Comparison of ENCODE assay signal across 13 cellular contexts in genomic region chr12:32454866-32455265, GRCh38. TPM values are rescaled to one million over a fixed set of nuclear protein-coding genes. Genes with fewer than 3 reads are reported as not detected.
DNase-seq lines count a peak whose midpoint lies in the region; ATAC-seq, FAIRE-seq and TF ChIP-seq lines count a peak whose summit lies in the region.
"Had no signal": no experiment of that assay in that cellular context is flagged by ENCODE, and none has a peak within 500 bp of the region (broad histone marks: within the 10 kb centered on the region; RNA-seq: fewer than 3 reads in every experiment).

No MANE protein-coding gene starts in this region.

- no peaks in the 10 kb centered on the region for H3K36me3 Mint-ChIP-seq in activated T-helper 2 cell treated with anti-CD3 and anti-CD28 coated beads, Interferon-gamma antibody, Interleukin-2, Interleukin-4, amounts not matched to agents 10 μg/mL and 5 μg/mL and 100 μg/mL, durations not matched to agents 14 hours and 24 hours and 36 hours (ENCODE audit: low read depth)
- H3K36me3 Mint-ChIP-seq: CD8-positive, alpha-beta T cell; naive thymus-derived CD8-positive, alpha-beta T cell had no signal

- H3K27me3 Mint-ChIP-seq in activated T-helper 2 cell treated with anti-CD3 and anti-CD28 coated beads, Interferon-gamma antibody, Interleukin-2, Interleukin-4, amounts not matched to agents 10 μg/mL and 5 μg/mL and 100 μg/mL, durations not matched to agents 14 hours and 24 hours and 36 hours (ENCODE audit: low read depth): peaks cover 2% of the 10 kb centered on the region

- no peak overlapping the region for H3K4me3 Mint-ChIP-seq in activated T-helper 2 cell treated with anti-CD3 and anti-CD28 coated beads, Interferon-gamma antibody, Interleukin-2, Interleukin-4, amounts not matched to agents 10 μg/mL and 5 μg/mL and 100 μg/mL, durations not matched to agents 14 hours and 24 hours and 36 hours (ENCODE audit: low read depth)

- intact Hi-C loops in left colon (cut with DNase I, micrococcal nuclease): loop anchor here in 1 of 2 donors (5.0 kb wide), 1 partner anchor 202 kb away; no protein-coding TSS in a partner anchor
- intact Hi-C loops in activated T-helper 2 cell treated with anti-CD3 and anti-CD28 coated beads, Interferon-gamma antibody, Interleukin-2, Interleukin-4, amounts not matched to agents 10 μg/mL and 5 μg/mL and 100 μg/mL, durations not matched to agents 14 hours and 24 hours and 36 hours (cut with micrococcal nuclease): loop anchor here (1.0 to 2.0 kb wide), 4 partner anchors 202 to 1568 kb away; partner anchors contain the start of genes ALG10 and YARS2

- 0 to 16% (median 3%) methylated on average over 1 of the region's 1 CpG for WGBS in small intestine, 3 donors

- H3K9me3 ChIP-seq in small intestine (ENCODE audit: control insufficient read depth, low read depth): no peaks in the 10 kb centered on the region
- H3K9me3 ChIP-seq: SJCRH30 had no signal

- H3K4me3 ChIP-seq in LNCaP clone FGC (ENCODE audit: low read depth, low read length) (no peak overlapping the region), cardiac fibroblast (replicated peaks in 1 of 2; ENCODE audit: low read depth in 2 of 2, low read length in 2 of 2) (no peak overlapping the region), small intestine (ENCODE audit: low read depth in 1 of 2, low read length in 2 of 2) (no peak overlapping the region)
- H3K4me3 ChIP-seq: skin epidermis had no signal

- peaks cover 2% of the 10 kb centered on the region for H3K4me1 Mint-ChIP-seq in activated T-helper 2 cell treated with anti-CD3 and anti-CD28 coated beads, Interferon-gamma antibody, Interleukin-2, Interleukin-4, amounts not matched to agents 10 μg/mL and 5 μg/mL and 100 μg/mL, durations not matched to agents 14 hours and 24 hours and 36 hours (ENCODE audit: low read depth)

- H3K36me3 ChIP-seq in small intestine (ENCODE audit: control insufficient read depth in 2 of 2, insufficient read depth in 2 of 2, low read length in 2 of 2): peaks cover 0 to 2% of the 10 kb centered on the region in 2 donors
- H3K36me3 ChIP-seq: SJCRH30 had no signal

- TF ChIP-seq CTCF in LNCaP clone FGC (IDR thresholded peaks at IDR 0.05; ENCODE audit: control insufficient read depth, extremely low read depth, insufficient read depth): no peak
- no peak for TF ChIP-seq CTCF in cardiac fibroblast (IDR thresholded peaks at IDR 0.05; ENCODE audit: low read depth, low read length)

- FAIRE-seq in small intestine (lab: Jason Lieb, UNC) (no peak), GM19239 (lab: Jason Lieb, UNC) (no peak)

- no peaks in the 10 kb centered on the region for H3K27me3 ChIP-seq in small intestine (ENCODE audit: control insufficient read depth in 2 of 2, insufficient read depth in 2 of 2, low read length in 2 of 2)
- H3K27me3 ChIP-seq: SJCRH30 had no signal

- H3K27ac Mint-ChIP-seq in activated T-helper 2 cell treated with anti-CD3 and anti-CD28 coated beads, Interferon-gamma antibody, Interleukin-2, Interleukin-4, amounts not matched to agents 10 μg/mL and 5 μg/mL and 100 μg/mL, durations not matched to agents 14 hours and 24 hours and 36 hours: no peak overlapping the region
- H3K27ac Mint-ChIP-seq: CD8-positive, alpha-beta T cell; naive thymus-derived CD8-positive, alpha-beta T cell had no signal

- ATAC-seq in left colon: peak; percentile 63
- ATAC-seq: CD8-positive, alpha-beta T cell had no signal

- peak overlapping the region; percentile 16 to 55 for H3K27ac ChIP-seq in small intestine (ENCODE audit: low read depth in 1 of 2, low read length in 1 of 2)
- H3K27ac ChIP-seq: GM23248 had no signal

- DNase-seq in LNCaP clone FGC (ENCODE audit: low read depth) (peak; percentile 57), cardiac fibroblast (ENCODE audit: low read depth in 2 of 2) (peak; percentile 70 to 77), left colon (no peak), small intestine (no peak), GM19239 (ENCODE audit: insufficient read length, low spot score) (no peak), HCEC 1CT (no peak)
- DNase-seq in activated T-helper 2 cell treated with anti-CD3 and anti-CD28 coated beads, Interferon-gamma antibody, Interleukin-2, Interleukin-4, amounts not matched to agents 10 μg/mL and 5 μg/mL and 100 μg/mL, durations not matched to agents 14 hours and 24 hours and 36 hours (ENCODE audit: low spot score): no peak
- DNase-seq: activated naive CD4-positive, alpha-beta T cell had no signal

- H3K4me1 ChIP-seq in small intestine (ENCODE audit: control insufficient read depth in 2 of 2, insufficient read depth in 1 of 2, low read depth in 1 of 2, low read length in 1 of 2): peaks cover 2% of the 10 kb centered on the region in 2 donors

- H3K9me3 Mint-ChIP-seq in activated T-helper 2 cell treated with anti-CD3 and anti-CD28 coated beads, Interferon-gamma antibody, Interleukin-2, Interleukin-4, amounts not matched to agents 10 μg/mL and 5 μg/mL and 100 μg/mL, durations not matched to agents 14 hours and 24 hours and 36 hours: no peaks in the 10 kb centered on the region
- H3K9me3 Mint-ChIP-seq: CD8-positive, alpha-beta T cell; naive thymus-derived CD8-positive, alpha-beta T cell had no signal

RNA-seq across cellular contexts. Expression of gene FGD4, which starts 55.5 kb away (rescaled TPM):
- total RNA-seq in left colon: 10 to 100 TPM; 54.6 to 84.0 TPM
- 10 to 100 TPM in 2 of 3 donors, 1 to 10 TPM in 1; 8.2 to 15.2 (median 13.2) TPM for polyA plus RNA-seq in small intestine
- total RNA-seq in activated T-helper 2 cell treated with anti-CD3 and anti-CD28 coated beads, Interferon-gamma antibody, Interleukin-2, Interleukin-4, amounts not matched to agents 10 μg/mL and 5 μg/mL and 100 μg/mL, durations not matched to agents 14 hours and 24 hours and 36 hours: 1.4 and 1.7 TPM in 2 replicates

Comparison
In these comparisons a context has a peak if more than half of its experiments do, and no peak if none do; other contexts are left out.
1. DNase-seq: peak in LNCaP clone FGC (single experiment) and cardiac fibroblast (2 of 2); none in left colon (0 of 2), small intestine (single experiment), GM19239 (single experiment), HCEC 1CT (single experiment) and activated T-helper 2 cell treated with anti-CD3 and anti-CD28 coated beads, Interferon-gamma antibody, Interleukin-2, Interleukin-4, amounts not matched to agents 10 μg/mL and 5 μg/mL and 100 μg/mL, durations not matched to agents 14 hours and 24 hours and 36 hours (single experiment).
2. RNA of gene FGD4, which starts 55.5 kb away (total RNA-seq): 54.6 to 84.0 TPM in left colon; 1.4 to 1.7 TPM in activated T-helper 2 cell treated with anti-CD3 and anti-CD28 coated beads, Interferon-gamma antibody, Interleukin-2, Interleukin-4, amounts not matched to agents 10 μg/mL and 5 μg/mL and 100 μg/mL, durations not matched to agents 14 hours and 24 hours and 36 hours; every median in the first group is over 10 times any median in the second.